ENCODE assay signal across 11 cellular contexts in genomic region chr13:82374719-82375118, GRCh38.
"Had no signal": no experiment of that assay in that cellular context is flagged by ENCODE, and none has a peak within 500 bp of the region (broad histone marks: within the 10 kb centered on the region; RNA-seq: fewer than 3 reads in every experiment).

No MANE protein-coding gene starts in this region.

- H3K4me2 ChIP-seq: GM23338 had no signal

- H2AFZ ChIP-seq: GM23248, GM23338 had no signal

- H3K9ac ChIP-seq: GM23248 had no signal

- H3K4me3 ChIP-seq: GM23248, GM23338, HAP-1 had no signal

- H3K9me3 ChIP-seq: HAP-1 had no signal

- H3K27ac ChIP-seq: GM23248 had no signal

- ATAC-seq: GM23338, HCT116 had no signal

- DNase-seq: GM23248, GOT3, H7, H9, HCEC 1CT, HFFc6 had no signal

- FAIRE-seq: H1, H54 had no signal

- H3K36me3 ChIP-seq: HAP-1 had no signal
